19 cellular contexts compared by ENCODE assay signal in the genomic region with DNA sequence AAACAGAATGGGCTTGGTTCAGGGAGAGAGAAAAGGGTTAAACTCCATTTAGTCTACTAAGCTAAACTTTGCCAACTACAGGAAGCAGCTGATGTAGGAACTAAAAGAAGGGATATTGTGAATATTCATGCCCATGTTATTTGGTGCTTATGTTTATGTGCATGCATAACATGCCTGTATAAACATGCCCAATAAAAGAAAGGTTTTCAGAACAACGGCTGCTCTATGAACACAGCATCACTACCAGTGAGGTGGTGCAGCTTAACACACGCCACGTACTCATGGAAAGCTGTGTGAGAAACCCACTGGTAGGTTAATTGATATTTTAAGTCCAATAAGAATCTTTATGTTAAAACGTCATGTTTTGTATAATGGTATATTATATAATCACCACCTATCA.
"Had no signal": no experiment of that assay in that cellular context is flagged by ENCODE, and none has a peak within 500 bp of the region (broad histone marks: within the 10 kb centered on the region; RNA-seq: fewer than 3 reads in every experiment).

No MANE protein-coding gene starts in this region.

- H3K9me3 ChIP-seq: SK-N-SH had no signal

- FAIRE-seq: RCC 7860 had no signal

- H3K4me2 ChIP-seq: SK-N-SH had no signal

- DNase-seq: KBM-7, MV-4-11, NCI-H1048, NCI-H1105, NCI-H1417, NCI-H1436 treated with DMSO at 0.1 percent for 48 hours, NCI-H1694, NCI-H187 treated with DMSO at 0.1 percent for 48 hours, NCI-H2029 treated with DMSO at 0.1 percent for 48 hours, NCI-H2171 treated with DMSO at 0.1 percent for 48 hours, NCI-H345, NCI-H446 treated with DMSO at 0.1 percent for 48 hours, NCI-H510A treated with DMSO at 0.1 percent for 48 hours, NCI-H69, NCI-H774, RPMI8226, SHP77, SK-N-SH had no signal
